ENCODE assay signal across 10 cellular contexts in genomic region chr7:47724335-47724982, GRCh38.
DNase-seq lines count a peak whose midpoint lies in the region; ATAC-seq and TF ChIP-seq lines count a peak whose summit lies in the region.
"Had no signal": no experiment of that assay in that cellular context is flagged by ENCODE, and none has a peak within 500 bp of the region (broad histone marks: within the 10 kb centered on the region; RNA-seq: fewer than 3 reads in every experiment).

No MANE protein-coding gene starts in this region.

- H3F3A ChIP-seq in SU-DHL-6 (ENCODE audit: insufficient read depth) = 0 out of 2 replicates have a peak, but pooled peaks cover 6% of the 10 kb centered on the region

- TF ChIP-seq CTCF in AG04449 (IDR thresholded peaks at IDR 0.05; ENCODE audit: insufficient read depth, low read length, missing control alignments) (no peak), HEK293 (tag by site-specific recombination; IDR thresholded peaks at IDR 0.05) (no peak), SU-DHL-6 (IDR thresholded peaks at IDR 0.05; ENCODE audit: insufficient read depth, low read length, poor library complexity, severe bottlenecking) (no peak)

- no peaks in the 10 kb centered on the region for H3K27me3 ChIP-seq in SU-DHL-6 (ENCODE audit: low read length)

- H3K79me2 ChIP-seq in SU-DHL-6 (ENCODE audit: insufficient read depth, low read length) = no peaks in the 10 kb centered on the region

- H3K27ac ChIP-seq in HEK293 (ENCODE audit: extremely low read depth, low read depth, low read length) = no peak overlapping the region
- H3K27ac ChIP-seq in SU-DHL-6 (ENCODE audit: low read depth, low read length) = no peak overlapping the region

- no peak for ATAC-seq in GM18868 (IDR thresholded peaks at IDR 0.05; ENCODE audit: unreplicated experiment)
- no peak for ATAC-seq in HG03097 (IDR thresholded peaks at IDR 0.05; ENCODE audit: low FRiP score, unreplicated experiment)
- ATAC-seq in Right ventricle myocardium superior (ENCODE audit: poor library complexity) = no peak

- H3K36me3 ChIP-seq in HEK293 (ENCODE audit: control insufficient read depth in 2 of 2, insufficient read depth in 1 of 2, low read length in 2 of 2) (no peaks in the 10 kb centered on the region), SU-DHL-6 (ENCODE audit: low read length) (no peaks in the 10 kb centered on the region)

- no peaks in the 10 kb centered on the region; the same call in 1 of the 2 replicates for H3K4me1 ChIP-seq in HEK293 (ENCODE audit: control insufficient read depth, insufficient read depth, low read length)

- H3K4me3 ChIP-seq in AG04449 (ENCODE audit: low read depth, low read length) = no peak overlapping the region
- H3K4me3 ChIP-seq in HEK293 (ENCODE audit: low read depth, low read length) = no peak overlapping the region
- no peak overlapping the region for H3K4me3 ChIP-seq in SU-DHL-6 (ENCODE audit: insufficient read depth, low read length, poor library complexity, severe bottlenecking)

- H3K9me3 ChIP-seq in HEK293 (ENCODE audit: control insufficient read depth, insufficient read depth, low read depth, low read length) (no peaks in the 10 kb centered on the region), SU-DHL-6 (ENCODE audit: insufficient read depth, low read length) (no peaks in the 10 kb centered on the region)

- DNase-seq in AG04449 (ENCODE audit: low read depth, low spot score) = peak; percentile 54
- DNase-seq in iPS-NIHi11 (ENCODE audit: low spot score) = peak; percentile 59
- no peak for DNase-seq in activated CD4-positive, alpha-beta T cell treated with anti-CD3 and anti-CD28 coated beads, Interleukin-2, amount 50 U/mL, for 1 hour
- DNase-seq in Right ventricle myocardium superior = no peak
- DNase-seq: central memory CD4-positive, alpha-beta T cell; stimulated activated CD4-positive, alpha-beta T cell treated with anti-CD3 and anti-CD28 coated beads, Interleukin-4, amount 100 ng/mL, for 1 hour had no signal

- no peak overlapping the region for H2AFZ ChIP-seq in SU-DHL-6 (ENCODE audit: low read depth, low read length, severe bottlenecking)

- CTCF ChIA-PET in AG04449 (lab: Yijun Ruan, JAX) (interaction anchor here (1.2 kb wide), 1 partner anchor 10 kb away, joined by 4 read pairs; no protein-coding TSS in a partner anchor), HEK293 (lab: Yijun Ruan, JAX) (interaction anchor here (0.6 kb wide), 1 partner anchor 38 kb away, joined by 3 read pairs; no protein-coding TSS in a partner anchor)

- H4K20me1 ChIP-seq in SU-DHL-6 (ENCODE audit: low read depth, low read length) = no peaks in the 10 kb centered on the region

- H3K9me2 ChIP-seq in SU-DHL-6 (replicated peaks; ENCODE audit: insufficient read depth, low read length) = no peaks in the 10 kb centered on the region

- peak overlapping the region; percentile 9 for H3K4me2 ChIP-seq in SU-DHL-6 (ENCODE audit: low read depth, low read length, poor library complexity, severe bottlenecking)

- POLR2A ChIA-PET in AG04449 (lab: Yijun Ruan, JAX) (no interaction called here), HEK293 (lab: Yijun Ruan, JAX) (no interaction called here)

- H3K9ac ChIP-seq in SU-DHL-6 (ENCODE audit: low read length) = no peak overlapping the region; the same call in 1 of the 2 replicates

- intact Hi-C loops in Right ventricle myocardium superior (cut with DNase I) = no loop called here

TF ChIP-seq in HEK293, 187 proteins besides CTCF, POLR2A, EP300 and RAD21:
- peak; percentile 48 for TF ChIP-seq ZNF366 (tag by site-specific recombination; conservative IDR thresholded peaks at IDR 0.05)
- TF ChIP-seq PBX3 (CRISPR knock-in tag; IDR thresholded peaks at IDR 0.05) = 0 out of 2 replicates have a peak, but pooled peaks have one; percentile 48
- no peak for TF ChIP-seq ZNF558 (tag by site-specific recombination; IDR thresholded peaks at IDR 0.05)
- peak; percentile 24; the same call in 1 of the 2 replicates for TF ChIP-seq ZIC2 (tag by site-specific recombination; IDR thresholded peaks at IDR 0.05)
- TF ChIP-seq ZNF747 (tag by site-specific recombination; IDR thresholded peaks at IDR 0.05) = no peak
- TF ChIP-seq ZNF629 (tag by site-specific recombination; IDR thresholded peaks at IDR 0.05) = 0 out of 2 replicates have a peak, but pooled peaks have one; percentile 11
- peak; percentile 71 for TF ChIP-seq ZNF398 (tag by site-specific recombination; IDR thresholded peaks at IDR 0.05)
- 0 out of 2 replicates have a peak, but pooled peaks have one; percentile 28 for TF ChIP-seq ZNF692 (tag by site-specific recombination; IDR thresholded peaks at IDR 0.05)
TF ChIP-seq in HEK293: peak in this region for 6.

Comparison
In these comparisons a context has a peak if more than half of its experiments do, and no peak if none do; other contexts are left out.
1. DNase-seq: peak in AG04449 (single experiment) and iPS-NIHi11 (single experiment); none in activated CD4-positive, alpha-beta T cell treated with anti-CD3 and anti-CD28 coated beads, Interleukin-2, amount 50 U/mL, for 1 hour (single experiment) and Right ventricle myocardium superior (single experiment).